ENCODE assay signal across 8 cellular contexts in the genomic region with DNA sequence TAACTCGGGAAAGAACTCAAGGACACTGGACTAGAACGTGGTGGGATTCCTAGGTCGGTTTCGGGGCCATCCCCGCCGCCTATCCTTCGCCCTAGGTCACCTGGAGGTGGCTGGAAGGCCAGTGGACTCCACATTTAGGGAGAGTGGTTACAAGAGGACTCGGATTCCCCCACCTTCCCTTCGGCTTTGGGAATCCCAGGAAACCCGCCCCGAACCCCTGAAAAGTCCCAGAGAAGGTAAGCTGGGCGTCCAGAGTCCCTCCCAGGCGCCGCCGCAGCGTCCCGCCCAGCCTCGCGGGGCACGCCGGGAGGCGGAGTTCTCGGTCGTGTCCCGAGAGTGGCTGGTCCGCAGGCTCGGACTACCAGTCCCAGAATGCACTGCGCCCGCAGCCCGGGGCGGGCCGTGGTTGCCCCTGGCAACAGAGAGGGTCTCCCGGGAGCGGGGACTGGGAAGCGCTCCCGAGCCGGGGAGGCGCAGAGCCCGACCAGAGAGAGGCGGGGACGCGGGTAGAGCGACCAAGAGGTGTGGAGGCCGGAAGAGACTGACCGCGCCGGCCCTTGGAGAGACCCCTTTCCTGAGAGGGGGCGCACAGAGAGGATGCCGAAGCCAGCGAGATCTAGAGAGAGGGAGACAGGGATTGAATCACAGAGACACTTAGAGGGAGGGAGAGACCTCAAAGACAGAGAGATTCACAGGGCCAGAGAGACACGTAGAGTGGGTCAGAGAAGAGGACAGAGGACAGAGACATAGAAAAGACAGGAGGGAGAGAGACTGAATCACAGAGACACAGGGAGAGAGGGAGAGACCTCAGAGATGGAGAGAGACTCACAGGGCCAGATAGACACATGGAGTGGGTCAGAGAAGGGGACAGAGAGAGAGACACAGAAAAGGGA. TPM values are rescaled to one million over a fixed set of nuclear protein-coding genes. Genes with fewer than 3 reads are reported as not detected.
DNase-seq lines count a peak whose midpoint lies in the region; ATAC-seq, FAIRE-seq and TF ChIP-seq lines count a peak whose summit lies in the region.

No MANE protein-coding gene starts in this region.

- no peak overlapping the region for H3K4me3 Mint-ChIP-seq in natural killer cell
- no peak overlapping the region for H3K4me3 Mint-ChIP-seq in stimulated activated effector memory CD8-positive, alpha-beta T cell treated with anti-CD3 and anti-CD28 coated beads, Interleukin-12 subunit alpha, Interleukin-12 subunit beta, amount 100 ng/mL, for 72 hours

- peaks cover 10 to 24% of the 10 kb centered on the region in 2 donors for H3K4me1 Mint-ChIP-seq in natural killer cell
- H3K4me1 Mint-ChIP-seq in stimulated activated effector memory CD8-positive, alpha-beta T cell treated with anti-CD3 and anti-CD28 coated beads, Interleukin-12 subunit alpha, Interleukin-12 subunit beta, amount 100 ng/mL, for 72 hours, result peaks cover 36% of the 10 kb centered on the region

- peaks cover 11% of the 10 kb centered on the region in 2 donors for H3K27me3 Mint-ChIP-seq in natural killer cell (ENCODE audit: low read depth in 2 of 2)

- TF ChIP-seq CTCF in AG09309 (IDR thresholded peaks at IDR 0.05; ENCODE audit: control insufficient read depth, insufficient read depth, low read depth, low read length, missing control alignments) (no peak), fibroblast of the aortic adventitia (IDR thresholded peaks at IDR 0.05; ENCODE audit: insufficient read depth, low read length) (no peak), natural killer cell (IDR thresholded peaks at IDR 0.05) (no peak)

- intact Hi-C loops in natural killer cell (cut with micrococcal nuclease), result no loop called here

- no peak for DNase-seq in AG09309 (ENCODE audit: low read depth)
- DNase-seq in RCC 7860 (ENCODE audit: low spot score), result peak; percentile 56
- peak; percentile 74 for DNase-seq in activated T-helper 9 cell treated with anti-CD3 and anti-CD28 coated beads, Interleukin-2, amount 50 U/mL, for 16 hours (ENCODE audit: low read depth)
- DNase-seq in fibroblast of the aortic adventitia (ENCODE audit: low read depth), result peak; percentile 89
- peak; percentile 79 for DNase-seq in natural killer cell
- peak; percentile 79 to 90 for DNase-seq in stimulated activated effector memory CD8-positive, alpha-beta T cell treated with anti-CD3 and anti-CD28 coated beads, Interleukin-12 subunit alpha, Interleukin-12 subunit beta, amount 100 ng/mL, for 72 hours (ENCODE audit: low spot score in 2 of 2)

- peak; percentile 78 for ATAC-seq in GM19035 (IDR thresholded peaks at IDR 0.05; ENCODE audit: unreplicated experiment)
- ATAC-seq in HG03469 (IDR thresholded peaks at IDR 0.05; ENCODE audit: unreplicated experiment), result peak; percentile 78
- ATAC-seq in natural killer cell, result peak; percentile 77 to 92 (median 80)
- ATAC-seq in stimulated activated effector memory CD8-positive, alpha-beta T cell treated with anti-CD3 and anti-CD28 coated beads, Interleukin-12 subunit alpha, Interleukin-12 subunit beta, amount 100 ng/mL, for 72 hours, result peak; percentile 93

- H3K27ac Mint-ChIP-seq in natural killer cell, result no peak overlapping the region
- no peak overlapping the region for H3K27ac Mint-ChIP-seq in stimulated activated effector memory CD8-positive, alpha-beta T cell treated with anti-CD3 and anti-CD28 coated beads, Interleukin-12 subunit alpha, Interleukin-12 subunit beta, amount 100 ng/mL, for 72 hours

- H3K4me3 ChIP-seq in AG09309 (ENCODE audit: control insufficient read depth, low read depth, low read length) (peak overlapping the region; percentile 71), fibroblast of the aortic adventitia (ENCODE audit: low read depth, low read length) (peak overlapping the region; percentile 69)

- H3K9me3 Mint-ChIP-seq in natural killer cell, result peaks cover 0 to 3% of the 10 kb centered on the region in 2 donors
- peaks cover 3% of the 10 kb centered on the region for H3K9me3 Mint-ChIP-seq in stimulated activated effector memory CD8-positive, alpha-beta T cell treated with anti-CD3 and anti-CD28 coated beads, Interleukin-12 subunit alpha, Interleukin-12 subunit beta, amount 100 ng/mL, for 72 hours

- no peak for FAIRE-seq in RCC 7860 (lab: Jason Lieb, UNC)

- peaks cover 8% of the 10 kb centered on the region for H3K36me3 Mint-ChIP-seq in natural killer cell
- peaks cover 29% of the 10 kb centered on the region for H3K36me3 Mint-ChIP-seq in stimulated activated effector memory CD8-positive, alpha-beta T cell treated with anti-CD3 and anti-CD28 coated beads, Interleukin-12 subunit alpha, Interleukin-12 subunit beta, amount 100 ng/mL, for 72 hours

RNA-seq across cellular contexts. Expression of a gene that starts 2.6 kb away (rescaled TPM):
- total RNA-seq in fibroblast of the aortic adventitia (ENCODE audit: low replicate concordance), result not detected in 2 replicates
- total RNA-seq in natural killer cell, result 1 to 10 TPM in 2 of 3 donors, under 1 TPM in 1; 0.55 to 2.6 (median 1.5) TPM

RNA-seq across cellular contexts. Expression of a gene that starts 11.7 kb away (rescaled TPM):
- 6.8 and 30.2 TPM in 2 replicates for total RNA-seq in fibroblast of the aortic adventitia (ENCODE audit: low replicate concordance)
- 100 to 1,000 TPM; 219 to 658 (median 296) TPM for total RNA-seq in natural killer cell

RNA-seq across cellular contexts. Expression of a gene that starts 29.7 kb away (rescaled TPM):
- total RNA-seq in fibroblast of the aortic adventitia (ENCODE audit: low replicate concordance) (0.57 and 1.9 TPM in 2 replicates), natural killer cell (not detected)

RNA-seq across cellular contexts. Expression of a gene that starts 55.3 kb away (rescaled TPM):
- not detected in 2 replicates for total RNA-seq in fibroblast of the aortic adventitia (ENCODE audit: low replicate concordance)
- total RNA-seq in natural killer cell, result 10 to 100 TPM in 1 of 3 donors, under 1 TPM in 2; 0.35 to 13.6 (median 0.84) TPM
